23 cellular contexts compared by ENCODE assay signal in the genomic region with DNA sequence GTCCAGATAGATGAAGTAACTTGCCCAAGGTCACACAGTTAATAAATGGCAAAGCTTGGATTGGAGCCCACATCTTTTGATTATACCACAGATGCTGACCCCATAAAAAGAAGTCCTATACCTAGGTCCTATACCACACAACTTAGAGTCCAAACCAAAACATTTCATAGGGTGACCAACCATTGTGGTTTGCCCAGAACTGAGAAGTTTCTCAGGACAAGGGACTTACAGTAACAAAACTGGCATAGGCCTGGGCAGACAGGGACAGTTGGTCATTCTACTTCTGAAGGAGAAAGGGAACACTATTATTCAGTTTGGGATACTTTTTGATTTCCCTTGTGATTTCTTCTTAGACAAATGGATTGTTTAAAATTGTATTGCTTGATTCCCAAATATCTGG. TPM values are rescaled to one million over a fixed set of nuclear protein-coding genes. Genes with fewer than 3 reads are reported as not detected.
"Had no signal": no experiment of that assay in that cellular context is flagged by ENCODE, and none has a peak within 500 bp of the region (broad histone marks: within the 10 kb centered on the region; RNA-seq: fewer than 3 reads in every experiment).

No MANE protein-coding gene starts in this region.

- DNase-seq: Kasumi-1, MM.1S, NCI-H1092 treated with DMSO at 0.1 percent for 48 hours, NCI-H1436, NCI-H187, NCI-H2029, NCI-H2081 treated with DMSO at 0.1 percent for 48 hours, NCI-H2171, NCI-H226, NCI-H446, NCI-H510A, NCI-H524 treated with DMSO at 0.1 percent for 48 hours, NCI-H69, NCI-H774, Right ventricle myocardium superior, RPMI8226, SIG-M5 had no signal

- H3K9me3 ChIP-seq: SJSA1 had no signal

- H3K36me3 ChIP-seq: SJSA1 had no signal

- H3K4me1 ChIP-seq: SJSA1 had no signal

- H3K4me3 ChIP-seq: K562, SJSA1, SK-N-MC had no signal

- ATAC-seq: K562 had no signal

- H3K27ac ChIP-seq: HL-60, KMS-11, SJSA1, SK-N-MC had no signal

RNA-seq across cellular contexts. Expression of a gene that starts 32.9 kb away (rescaled TPM):
- total RNA-seq: K562, M059J, Right ventricle myocardium superior, SJSA1 had no signal
